In genomic region chr12:132143328-132144071, GRCh38 we compare ENCODE assay signal across 8 cellular contexts. TPM values are rescaled to one million over a fixed set of nuclear protein-coding genes. Genes with fewer than 3 reads are reported as not detected.
DNase-seq lines count a peak whose midpoint lies in the region; ATAC-seq, FAIRE-seq and TF ChIP-seq lines count a peak whose summit lies in the region.

No MANE protein-coding gene starts in this region.

- H3K9ac ChIP-seq in K562 (ENCODE audit: insufficient read depth in 1 of 2, low read depth in 2 of 2, low read length in 2 of 2): peak overlapping the region; percentile 78 to 98

- H3K4me2 ChIP-seq in K562 (ENCODE audit: insufficient read depth, low read length): peak overlapping the region; percentile 91

- no peak for FAIRE-seq in K562 (lab: Jason Lieb, UNC)
- no peak for FAIRE-seq in H54 (lab: Jason Lieb, UNC)

- no peak for TF ChIP-seq RAD21 in K562 (CRISPR knock-in tag; conservative IDR thresholded peaks at IDR 0.05 in 1 of 2, IDR thresholded peaks at IDR 0.05 in 1 of 2)

- peaks cover 58% of the 10 kb centered on the region for H3K79me2 ChIP-seq in K562 (ENCODE audit: control insufficient read depth, insufficient read depth, low read length)

- TF ChIP-seq EP300 in K562 (IDR thresholded peaks at IDR 0.05; ENCODE audit: low read length) (no peak), transverse colon (IDR thresholded peaks at IDR 0.05; ENCODE audit: low read depth) (no peak)

- H3K27ac ChIP-seq in K562 (ENCODE audit: extremely low read depth, low read depth, low read length): 0 out of 3 replicates have a peak overlapping the region, but pooled peaks have one; percentile 33
- H3K27ac ChIP-seq in transverse colon: peak overlapping the region; percentile 84 to 92 (median 88)

- TF ChIP-seq POLR2A in K562 (conservative IDR thresholded peaks at IDR 0.05) (no peak), lower leg skin (IDR thresholded peaks at IDR 0.05) (no peak), transverse colon (IDR thresholded peaks at IDR 0.05) (no peak), H54 (IDR thresholded peaks at IDR 0.05; ENCODE audit: low read depth, low read length) (no peak)

- peak overlapping the region; percentile 69 for H3K4me3 ChIP-seq in GM12865 (ENCODE audit: low read depth, low read length)
- H3K4me3 ChIP-seq in MG63: peak overlapping the region; percentile 96
- peak overlapping the region; percentile 99 for H3K4me3 ChIP-seq in K562
- peak overlapping the region; percentile 91 for H3K4me3 ChIP-seq in lower leg skin (ENCODE audit: low read depth, poor library complexity, severe bottlenecking)
- H3K4me3 ChIP-seq in transverse colon: peak overlapping the region; percentile 62 to 91 (median 89)

- CTCF ChIA-PET in K562 (lab: Yijun Ruan, JAX; ENCODE audit: low intra/inter-chr PET ratio): interaction anchor here (0.6 kb wide), 1 partner anchor 120 kb away, joined by 3 read pairs; no protein-coding TSS in a partner anchor

- POLR2A ChIA-PET in K562 (lab: Yijun Ruan, JAX): interaction anchor here (1.6 kb wide), 1 partner anchor 37 kb away, joined by 3 read pairs; no protein-coding TSS in a partner anchor

- H3K27me3 ChIP-seq in MG63 (no peaks in the 10 kb centered on the region), K562 (ENCODE audit: control insufficient read depth in 2 of 2, insufficient read depth in 2 of 2, low read length in 2 of 2) (no peaks in the 10 kb centered on the region), transverse colon (no peaks in the 10 kb centered on the region)

- peak overlapping the region; percentile 16; the same call in 1 of the 2 replicates for H2AFZ ChIP-seq in K562 (ENCODE audit: low read depth, low read length)

- H4K20me1 ChIP-seq in K562 (replicated peaks; ENCODE audit: control insufficient read depth, insufficient read depth, low read length): no peaks in the 10 kb centered on the region

- TF ChIP-seq CTCF in GM12865 (IDR thresholded peaks at IDR 0.05; ENCODE audit: insufficient read depth, low read depth, low read length, missing control alignments): no peak
- TF ChIP-seq CTCF in K562 (IDR thresholded peaks at IDR 0.05 in 2 of 3, conservative IDR thresholded peaks at IDR 0.05 in 1 of 3; ENCODE audit: insufficient read depth in 2 of 3, low read depth in 1 of 3, low read length in 3 of 3): no peak
- no peak for TF ChIP-seq CTCF in lower leg skin (IDR thresholded peaks at IDR 0.05)
- no peak for TF ChIP-seq CTCF in transverse colon (IDR thresholded peaks at IDR 0.05)

- in situ Hi-C loops in K562 (cut with MboI) (no loop called here), transverse colon (cut with MboI; ENCODE audit: low pct_ligation_motif_present in 1 of 4, low pct_unique_long_range_greater_than_20kb in 1 of 4, low sequenced_read_pairs in 3 of 4) (no loop called here)

- BruUV-seq in K562 (replicated peaks; lab: Mats Ljungman, UMichigan): TSS peak; percentile 59

- peak; percentile 16 for ATAC-seq in GM21737 (IDR thresholded peaks at IDR 0.05; ENCODE audit: unreplicated experiment)
- peak; percentile 60 for ATAC-seq in K562

- DNase-seq in GM12865 (ENCODE audit: low read depth): peak; percentile 33
- no peak for DNase-seq in MG63
- DNase-seq in K562 (ENCODE audit: extremely low read depth in 1 of 4, low spot score in 3 of 4): peak in 1 of 4 experiments; percentile 24
- DNase-seq in lower leg skin (ENCODE audit: low spot score in 2 of 2): peak in 1 of 2 donors; percentile 85
- no peak for DNase-seq in transverse colon
- no peak for DNase-seq in SW 1271 (lab: John Stamatoyannopoulos, UW)
- DNase-seq in H54 (ENCODE audit: insufficient read length, low spot score): no peak

- H3K9me3 ChIP-seq in MG63 (no peaks in the 10 kb centered on the region), K562 (replicated peaks; ENCODE audit: control insufficient read depth, insufficient read depth, low read depth, low read length) (no peaks in the 10 kb centered on the region), transverse colon (no peaks in the 10 kb centered on the region)

- 3% methylated on average over 41 of the region's 82 CpGs for WGBS in K562 (ENCODE audit: insufficient coverage, low coverage, missing lambda C conversion rate)
- WGBS in lower leg skin, 2 donors: 1% methylated on average over 57 to 77 of the region's 82 CpGs
- 1% methylated on average over 45 of the region's 82 CpGs; no CpG with 5 or more reads in 1 of the 2 donors for WGBS in transverse colon (ENCODE audit: low coverage in 1 of 2), 2 donors

- intact Hi-C loops in K562 (cut with micrococcal nuclease): no loop called here
- intact Hi-C loops in lower leg skin (cut with DNase I; ENCODE audit: low total_unique reads): no loop called here
- intact Hi-C loops in transverse colon (cut with DNase I; ENCODE audit: low total_unique reads): no loop called here

- H3K9me1 ChIP-seq in K562 (ENCODE audit: control insufficient read depth, insufficient read depth, low read length): peaks cover 4% of the 10 kb centered on the region

- H3K36me3 ChIP-seq in MG63 (peaks cover 67% of the 10 kb centered on the region), K562 (ENCODE audit: control insufficient read depth, insufficient read depth, low read length) (peaks cover 75% of the 10 kb centered on the region; the same call in 2 of the 3 replicates), transverse colon (peaks cover 0 to 14% (median 6%) of the 10 kb centered on the region in 4 donors)

- H3K4me1 ChIP-seq in K562 (replicated peaks in 1 of 2; ENCODE audit: control insufficient read depth in 2 of 2, insufficient read depth in 2 of 2, low read length in 2 of 2): peaks cover 11 to 55% of the 10 kb centered on the region in 2 experiments; a peak in 4 of 5 replicates
- peaks cover 16 to 24% (median 23%) of the 10 kb centered on the region in 4 donors for H3K4me1 ChIP-seq in transverse colon

TF ChIP-seq in K562, 482 proteins besides CTCF, POLR2A, EP300 and RAD21 (continues in another document):
- TF ChIP-seq EGR1 (conservative IDR thresholded peaks at IDR 0.05) (no peak), USF2 (CRISPR knock-in tag; IDR thresholded peaks at IDR 0.05) (0 out of 2 replicates have a peak, but pooled peaks have one; percentile 27), HDAC8 (tag; IDR thresholded peaks at IDR 0.05) (no peak), PRMT5 (CRISPR knock-in tag; IDR thresholded peaks at IDR 0.05) (no peak), TCF3 (CRISPR knock-in tag; IDR thresholded peaks at IDR 0.05) (no peak), ZFP1 (CRISPR knock-in tag; IDR thresholded peaks at IDR 0.05) (no peak), CREM (IDR thresholded peaks at IDR 0.05; ENCODE audit: low read depth) (peak; percentile 24; the same call in 1 of the 2 replicates), SREBF2 (CRISPR knock-in tag; IDR thresholded peaks at IDR 0.05) (no peak)

RNA-seq across cellular contexts. Expression of gene DDX51, which starts 0.6 kb away (rescaled TPM):
- total RNA-seq in MG63 (2014; rRNA removed; shearing (Covaris generic); ENCODE audit: low replicate concordance): 10.8 and 17.3 TPM in 2 replicates
- 67.8 and 193 TPM in 2 replicates for total RNA-seq in K562 (2011; cell fraction: chromatin; rRNA removed; ENCODE audit: low replicate concordance)
- 119 and 131 TPM in 2 replicates for total RNA-seq in K562 (2011; cell fraction: nucleolus; rRNA removed)
- total RNA-seq in K562 (2011; cell fraction: nucleoplasm; rRNA removed): 73.8 and 80.7 TPM in 2 replicates
- total RNA-seq in K562 (2014; rRNA removed) (13.1 and 17.3 TPM in 2 replicates), K562 (2014; rRNA removed; fragmentation: Illumina TruSeq; extraction: Trizol) (6.3 and 8.0 TPM in 2 replicates), K562 (2015; rRNA removed; fragmentation: Illumina TruSeq; extraction: Trizol) (12.4 TPM in 2 replicates), K562 (2021) (28.9 and 35.9 TPM in 2 replicates), lower leg skin (10 to 100 TPM; 11.1 to 31.8 (median 19.2) TPM), transverse colon (10 to 100 TPM in 3 of 4 donors, 1 to 10 TPM in 1; 5.3 to 52.7 (median 21.2) TPM)
- polyA plus RNA-seq in K562 (2011; rRNA removed) (11.5 and 16.8 TPM in 2 replicates), K562 (2014; fragmentation: Illumina TruSeq; extraction: Trizol) (15.2 and 18.7 TPM in 2 replicates), K562 (2014; fragmentation: Nextera tagmentation; extraction: Ambion mirVana) (1 to 10 TPM; 1.1 TPM), K562 (2014; rRNA removed) (30.2 and 30.4 TPM in 2 replicates)
- 11.0 and 11.3 TPM in 2 replicates for polyA plus RNA-seq in K562 (2011; cell fraction: cytosol; rRNA removed)
- 90.6 and 110 TPM in 2 replicates for polyA plus RNA-seq in K562 (2011; cell fraction: nucleus; rRNA removed)
- polyA plus RNA-seq in K562 (2012): 17.8 and 19.0 TPM in 2 replicates
- polyA minus RNA-seq in K562 (2011; rRNA and poly(A)+ RNA removed): 3.7 and 6.8 TPM in 2 replicates
- 5.7 and 7.7 TPM in 2 replicates for polyA minus RNA-seq in K562 (2011; cell fraction: cytosol; rRNA and poly(A)+ RNA removed)
- polyA minus RNA-seq in K562 (2011; cell fraction: nucleus; rRNA and poly(A)+ RNA removed): 27.7 and 30.6 TPM in 2 replicates

RNA-seq across cellular contexts. Expression of gene NOC4L, which starts 0.8 kb away (rescaled TPM):
- total RNA-seq in MG63 (2014; rRNA removed; shearing (Covaris generic); ENCODE audit: low replicate concordance): 23.1 and 40.1 TPM in 2 replicates
- total RNA-seq in K562 (2011; cell fraction: chromatin; rRNA removed; ENCODE audit: low replicate concordance): 5.1 and 16.0 TPM in 2 replicates
- total RNA-seq in K562 (2011; cell fraction: nucleolus; rRNA removed): 19.2 and 20.4 TPM in 2 replicates
- total RNA-seq in K562 (2011; cell fraction: nucleoplasm; rRNA removed): 6.3 and 8.9 TPM in 2 replicates
- total RNA-seq in K562 (2014; rRNA removed) (40.4 and 57.2 TPM in 2 replicates), K562 (2014; rRNA removed; fragmentation: Illumina TruSeq; extraction: Trizol) (3.2 and 4.9 TPM in 2 replicates), K562 (2015; rRNA removed; fragmentation: Illumina TruSeq; extraction: Trizol) (20.1 and 24.6 TPM in 2 replicates), K562 (2021) (77.0 and 78.5 TPM in 2 replicates), lower leg skin (10 to 100 TPM in 3 of 4 donors, 1 to 10 TPM in 1; 7.3 to 17.7 (median 14.1) TPM), transverse colon (10 to 100 TPM in 2 of 4 donors, 1 to 10 TPM in 2; 5.2 to 12.6 (median 9.9) TPM)
- polyA plus RNA-seq in K562 (2011; rRNA removed) (4.4 and 8.8 TPM in 2 replicates), K562 (2014; fragmentation: Illumina TruSeq; extraction: Trizol) (20.0 and 44.9 TPM in 2 replicates), K562 (2014; fragmentation: Nextera tagmentation; extraction: Ambion mirVana) (1 to 10 TPM; 1.3 to 2.9 TPM), K562 (2014; rRNA removed) (33.7 and 35.5 TPM in 2 replicates)
- 7.3 and 22.0 TPM in 2 replicates for polyA plus RNA-seq in K562 (2011; cell fraction: cytosol; rRNA removed)
- 16.8 and 33.7 TPM in 2 replicates for polyA plus RNA-seq in K562 (2011; cell fraction: nucleus; rRNA removed)
- polyA plus RNA-seq in K562 (2012): 38.5 and 46.2 TPM in 2 replicates
- polyA minus RNA-seq in K562 (2011; rRNA and poly(A)+ RNA removed): 1.5 and 3.8 TPM in 2 replicates
- polyA minus RNA-seq in K562 (2011; cell fraction: cytosol; rRNA and poly(A)+ RNA removed): 21.0 and 22.6 TPM in 2 replicates
- polyA minus RNA-seq in K562 (2011; cell fraction: nucleus; rRNA and poly(A)+ RNA removed): 7.9 and 9.6 TPM in 2 replicates
